ENCODE assay signal across 26 cellular contexts in the genomic region with DNA sequence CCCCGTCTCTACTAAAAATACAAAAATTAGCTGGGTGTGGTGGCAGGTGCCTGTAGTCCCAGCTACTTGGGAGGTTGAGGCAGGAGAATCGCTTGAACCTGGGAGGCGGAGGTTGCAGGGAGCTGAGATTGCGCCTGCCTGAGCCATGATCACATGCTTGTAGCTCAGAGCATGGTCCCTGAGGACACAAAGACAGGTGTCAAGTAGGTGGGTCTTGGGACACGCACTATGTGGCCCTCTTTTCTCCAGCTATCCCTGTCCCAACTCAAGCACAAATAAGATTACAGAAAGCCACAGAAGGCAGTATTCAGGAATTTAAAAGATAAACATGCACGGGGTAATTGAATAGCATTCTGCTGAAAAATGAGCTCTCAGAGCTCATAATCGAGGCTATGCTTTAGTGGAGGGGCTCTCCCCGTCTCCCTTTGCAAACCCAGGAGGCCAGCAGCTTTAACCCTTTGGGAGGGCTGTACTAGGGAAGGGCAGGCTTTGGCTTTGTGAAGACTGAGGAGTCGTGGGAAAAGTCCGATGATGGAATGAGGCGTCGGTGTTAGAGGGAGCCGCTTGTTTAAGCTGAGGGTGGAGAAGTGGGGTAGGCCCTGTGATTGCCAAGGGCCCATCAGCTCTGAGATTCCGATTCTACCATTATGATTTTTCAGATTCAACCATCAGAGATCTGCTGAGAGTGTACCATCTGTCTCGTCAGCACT. TPM values are rescaled to one million over a fixed set of nuclear protein-coding genes. Genes with fewer than 3 reads are reported as not detected.
DNase-seq lines count a peak whose midpoint lies in the region; ATAC-seq and TF ChIP-seq lines count a peak whose summit lies in the region.
"Had no signal": no experiment of that assay in that cellular context is flagged by ENCODE, and none has a peak within 500 bp of the region (broad histone marks: within the 10 kb centered on the region; RNA-seq: fewer than 3 reads in every experiment).

No MANE protein-coding gene starts in this region.

- TF ChIP-seq CTCF in WERI-Rb-1 (IDR thresholded peaks at IDR 0.05; ENCODE audit: low read depth, low read length), result no peak
- TF ChIP-seq CTCF in osteocyte (IDR thresholded peaks at IDR 0.05), result no peak

- no peaks in the 10 kb centered on the region for H3K36me3 Mint-ChIP-seq in osteocyte (ENCODE audit: unreplicated experiment)

- no peak overlapping the region for H3K4me3 Mint-ChIP-seq in osteocyte (ENCODE audit: unreplicated experiment)

- no peak overlapping the region for H3K4me3 ChIP-seq in WERI-Rb-1 (ENCODE audit: low read depth, low read length)

- H3K36me3 ChIP-seq in WERI-Rb-1, result no peaks in the 10 kb centered on the region

- H3K9me3 ChIP-seq in WERI-Rb-1 (ENCODE audit: severe bottlenecking), result no peaks in the 10 kb centered on the region

- no peaks in the 10 kb centered on the region for H3K27me3 ChIP-seq in WERI-Rb-1 (ENCODE audit: insufficient read depth, low read depth, severe bottlenecking)

- H3K27ac Mint-ChIP-seq in osteocyte (ENCODE audit: unreplicated experiment), result no peak overlapping the region

- no peaks in the 10 kb centered on the region for H3K9me3 Mint-ChIP-seq in osteocyte (ENCODE audit: unreplicated experiment)

- DNase-seq in NCI-H524 (lab: John Stamatoyannopoulos, UW) (peak; percentile 20 to 38), NCI-H524 treated with DMSO at 0.1 percent for 48 hours (lab: John Stamatoyannopoulos, UW) (no peak), WERI-Rb-1 (peak; percentile 71), hepatic stellate cell (ENCODE audit: low spot score) (peak; percentile 16), osteocyte (ENCODE audit: extremely low spot score, unreplicated experiment) (peak; percentile 54), HK-2 (ENCODE audit: unreplicated experiment) (no peak)
- DNase-seq in activated effector memory CD4-positive, alpha-beta T cell treated with anti-CD3 and anti-CD28 coated beads, Interleukin-2, amount 50 U/mL, for 16 hours, result no peak
- DNase-seq: Calu3, DMS153, DND-41, H7, MM.1S, NCI-H1417, NCI-H2081 treated with DMSO at 0.1 percent for 48 hours, NCI-H2171, NCI-H345, NCI-H526, SHP77, SW 1271 had no signal

- peak overlapping the region; percentile 89 for H3K27ac ChIP-seq in WERI-Rb-1
- H3K27ac ChIP-seq: 22Rv1, KMS-11, RWPE1 had no signal

- H3K27me3 Mint-ChIP-seq in osteocyte (ENCODE audit: unreplicated experiment), result peaks cover 31% of the 10 kb centered on the region

- H3K4me1 Mint-ChIP-seq in osteocyte (ENCODE audit: unreplicated experiment), result peaks cover 7% of the 10 kb centered on the region

- no peak for ATAC-seq in HG02973 (IDR thresholded peaks at IDR 0.05; ENCODE audit: unreplicated experiment)
- ATAC-seq: Panc1 had no signal

RNA-seq across cellular contexts. Expression of gene CD34, which starts 59.6 kb away (rescaled TPM):
- not detected in 2 replicates for total RNA-seq in osteocyte
- total RNA-seq: H7, OCI-LY7, SK-MEL-5 had no signal

Comparison
In these comparisons a context has a peak if more than half of its experiments do, and no peak if none do; other contexts are left out.
1. DNase-seq: peak in NCI-H524 (2 of 2), WERI-Rb-1 (single experiment), hepatic stellate cell (single experiment) and osteocyte (single experiment); none in NCI-H524 treated with DMSO at 0.1 percent for 48 hours (single experiment), HK-2 (single experiment) and activated effector memory CD4-positive, alpha-beta T cell treated with anti-CD3 and anti-CD28 coated beads, Interleukin-2, amount 50 U/mL, for 16 hours (single experiment).